7 cellular contexts compared by ENCODE assay signal in the genomic region with DNA sequence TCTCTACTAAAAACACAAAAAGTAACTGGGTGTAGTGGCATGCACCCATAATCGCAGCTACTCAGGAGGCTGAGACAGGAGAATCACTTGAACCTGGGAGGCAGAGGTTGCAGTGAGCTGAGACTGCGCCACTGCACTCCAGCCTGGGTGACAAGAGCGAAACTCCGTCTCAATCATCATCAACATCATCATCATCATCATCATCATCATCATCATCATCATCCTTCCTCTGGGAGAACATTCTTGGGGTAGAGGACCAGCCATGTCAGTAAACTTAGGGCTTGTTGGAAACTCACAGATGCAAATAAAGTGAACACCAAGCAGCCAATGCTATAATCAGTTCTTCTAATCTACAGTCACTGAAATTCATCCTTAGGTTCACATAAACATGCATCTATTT. TPM values are rescaled to one million over a fixed set of nuclear protein-coding genes. Genes with fewer than 3 reads are reported as not detected.
DNase-seq lines count a peak whose midpoint lies in the region; ATAC-seq, FAIRE-seq and TF ChIP-seq lines count a peak whose summit lies in the region.
"Not testable (repeated sequence)": the region's sequence is repeated elsewhere in the genome, so short reads cannot be mapped to it uniquely, and the experiment has no call there.

No MANE protein-coding gene starts in this region.

- FAIRE-seq in astrocyte (lab: Jason Lieb, UNC); HepG2 (lab: Jason Lieb, UNC): not testable (repeated sequence)

- not testable (repeated sequence) for H3K9me3 Mint-ChIP-seq in CD4-positive, CD25-positive, alpha-beta regulatory T cell; activated CD4-positive, alpha-beta T cell treated with anti-CD3 and anti-CD28 coated beads, Interleukin-2, amount 10 ng/mL, durations not matched to agents 7 days and 5 days; activated T-helper 1 cell treated with anti-CD3 and anti-CD28 coated beads, Interleukin-12 subunit alpha, Interleukin-12 subunit beta, Interleukin-2, Interleukin-4 antibody, amounts not matched to agents 30 ng/mL and 10 ng/mL and 1 ng/mL, durations not matched to agents 14 hours and 24 hours and 36 hours; astrocyte (ENCODE audit: unreplicated experiment)

- H3K79me2 ChIP-seq in astrocyte (ENCODE audit: insufficient read depth, low read length); HepG2 (ENCODE audit: insufficient read depth, low read length): not testable (repeated sequence)

- TF ChIP-seq CTCF in C4-2B (conservative IDR thresholded peaks at IDR 0.05); HEK293 (tag by site-specific recombination; IDR thresholded peaks at IDR 0.05); astrocyte (IDR thresholded peaks at IDR 0.05; ENCODE audit: insufficient read depth, low read depth, low read length); HepG2 (CRISPR knock-in tag; IDR thresholded peaks at IDR 0.05): not testable (repeated sequence)

- not testable (repeated sequence) for TF ChIP-seq RAD21 in HepG2 (CRISPR knock-in tag; IDR thresholded peaks at IDR 0.05)

- H3K27me3 Mint-ChIP-seq in CD4-positive, CD25-positive, alpha-beta regulatory T cell; activated CD4-positive, alpha-beta T cell treated with anti-CD3 and anti-CD28 coated beads, Interleukin-2, amount 10 ng/mL, durations not matched to agents 7 days and 5 days; activated T-helper 1 cell treated with anti-CD3 and anti-CD28 coated beads, Interleukin-12 subunit alpha, Interleukin-12 subunit beta, Interleukin-2, Interleukin-4 antibody, amounts not matched to agents 30 ng/mL and 10 ng/mL and 1 ng/mL, durations not matched to agents 14 hours and 24 hours and 36 hours (ENCODE audit: insufficient read depth); astrocyte (ENCODE audit: low read depth, unreplicated experiment): not testable (repeated sequence)

- not testable (repeated sequence) for TF ChIP-seq EP300 in HepG2 (IDR thresholded peaks at IDR 0.05; ENCODE audit: low read depth in 2 of 2, low read length in 2 of 2); HepG2 (CRISPR knock-in tag; IDR thresholded peaks at IDR 0.05; ENCODE audit: borderline replicate concordance)

- H4K20me1 ChIP-seq in astrocyte (ENCODE audit: insufficient read depth, low read length); HepG2 (ENCODE audit: insufficient read depth, low read length): not testable (repeated sequence)

- not testable (repeated sequence) for ATAC-seq in CD4-positive, CD25-positive, alpha-beta regulatory T cell (ENCODE audit: low read depth in 2 of 2); HepG2

- CTCF ChIA-PET in HEK293 (lab: Yijun Ruan, JAX); activated CD4-positive, alpha-beta T cell treated with anti-CD3 and anti-CD28 coated beads, Interleukin-2, amount 10 ng/mL, durations not matched to agents 7 days and 5 days (lab: Charles Lee); HepG2 (lab: Yijun Ruan, JAX; ENCODE audit: low intra/inter-chr PET ratio, low total read pairs): not testable (repeated sequence)

- peak overlapping the region; percentile 16; the same call in 1 of the 2 replicates for H3K27ac ChIP-seq in C4-2B
- H3K27ac ChIP-seq in CD4-positive, CD25-positive, alpha-beta regulatory T cell (ENCODE audit: insufficient read depth, low read length, poor library complexity, severe bottlenecking); HEK293 (ENCODE audit: extremely low read depth, low read depth, low read length); astrocyte (ENCODE audit: low read depth, low read length); HepG2 (ENCODE audit: extremely low read length, insufficient read depth, low read length): not testable (repeated sequence)

- peaks cover 19% of the 10 kb centered on the region for H3K36me3 Mint-ChIP-seq in CD4-positive, CD25-positive, alpha-beta regulatory T cell
- not testable (repeated sequence) for H3K36me3 Mint-ChIP-seq in activated CD4-positive, alpha-beta T cell treated with anti-CD3 and anti-CD28 coated beads, Interleukin-2, amount 10 ng/mL, durations not matched to agents 7 days and 5 days (ENCODE audit: low read depth); astrocyte (ENCODE audit: low read depth, unreplicated experiment)
- H3K36me3 Mint-ChIP-seq in activated T-helper 1 cell treated with anti-CD3 and anti-CD28 coated beads, Interleukin-12 subunit alpha, Interleukin-12 subunit beta, Interleukin-2, Interleukin-4 antibody, amounts not matched to agents 30 ng/mL and 10 ng/mL and 1 ng/mL, durations not matched to agents 14 hours and 24 hours and 36 hours (ENCODE audit: low read depth) = peaks cover 11% of the 10 kb centered on the region

- H3K9ac ChIP-seq in astrocyte (ENCODE audit: low read length); HepG2 (ENCODE audit: insufficient read depth, low read depth, low read length): not testable (repeated sequence)

- BruUV-seq in HepG2 (replicated peaks; lab: Mats Ljungman, UMichigan) = not testable (repeated sequence)

- H3K27ac Mint-ChIP-seq in CD4-positive, CD25-positive, alpha-beta regulatory T cell = peak overlapping the region in 2 of 3 donors; percentile 40 to 79
- H3K27ac Mint-ChIP-seq in activated CD4-positive, alpha-beta T cell treated with anti-CD3 and anti-CD28 coated beads, Interleukin-2, amount 10 ng/mL, durations not matched to agents 7 days and 5 days = peak overlapping the region; percentile 6
- peak overlapping the region; percentile 27 for H3K27ac Mint-ChIP-seq in activated T-helper 1 cell treated with anti-CD3 and anti-CD28 coated beads, Interleukin-12 subunit alpha, Interleukin-12 subunit beta, Interleukin-2, Interleukin-4 antibody, amounts not matched to agents 30 ng/mL and 10 ng/mL and 1 ng/mL, durations not matched to agents 14 hours and 24 hours and 36 hours
- not testable (repeated sequence) for H3K27ac Mint-ChIP-seq in astrocyte (ENCODE audit: unreplicated experiment)

- intact Hi-C loops in activated T-helper 1 cell treated with anti-CD3 and anti-CD28 coated beads, Interleukin-12 subunit alpha, Interleukin-12 subunit beta, Interleukin-2, Interleukin-4 antibody, amounts not matched to agents 30 ng/mL and 10 ng/mL and 1 ng/mL, durations not matched to agents 14 hours and 24 hours and 36 hours (cut with micrococcal nuclease); HepG2 (cut with micrococcal nuclease; ENCODE audit: unreplicated experiment): not testable (repeated sequence)

- DNase-seq in CD4-positive, CD25-positive, alpha-beta regulatory T cell; activated CD4-positive, alpha-beta T cell treated with anti-CD3 and anti-CD28 coated beads, Interleukin-2, amount 10 ng/mL, durations not matched to agents 7 days and 5 days; activated T-helper 1 cell treated with anti-CD3 and anti-CD28 coated beads, Interleukin-12 subunit alpha, Interleukin-12 subunit beta, Interleukin-2, Interleukin-4 antibody, amounts not matched to agents 30 ng/mL and 10 ng/mL and 1 ng/mL, durations not matched to agents 14 hours and 24 hours and 36 hours (ENCODE audit: low spot score); astrocyte (ENCODE audit: low read depth); HepG2 (ENCODE audit: low spot score): not testable (repeated sequence)

- not testable (repeated sequence) for TF ChIP-seq POLR2A in HepG2 (IDR thresholded peaks at IDR 0.05; ENCODE audit: insufficient read depth in 1 of 2, low read depth in 2 of 2, low read length in 2 of 2)

- not testable (repeated sequence) for H3K4me2 ChIP-seq in astrocyte (ENCODE audit: low read length); HepG2 (ENCODE audit: low read depth, low read length)

- not testable (repeated sequence) for H3K27me3 ChIP-seq in CD4-positive, CD25-positive, alpha-beta regulatory T cell (ENCODE audit: control insufficient read depth, insufficient read depth, low read length); astrocyte (ENCODE audit: insufficient read depth, low read length); HepG2 (ENCODE audit: control insufficient read depth in 1 of 2, insufficient read depth in 2 of 2, low read length in 2 of 2)

- in situ Hi-C loops in HepG2 (cut with HindIII; ENCODE audit: extremely low pct_ligation_motif_present, low pct_unique_long_range_greater_than_20kb) = not testable (repeated sequence)

- H3K36me3 ChIP-seq in CD4-positive, CD25-positive, alpha-beta regulatory T cell (ENCODE audit: control insufficient read depth, insufficient read depth, low read length); astrocyte (ENCODE audit: insufficient read depth, low read length); HepG2 (replicated peaks in 1 of 2; ENCODE audit: control insufficient read depth in 1 of 2, insufficient read depth in 2 of 2, low read length in 2 of 2): not testable (repeated sequence)
- H3K36me3 ChIP-seq in HEK293 (ENCODE audit: control insufficient read depth in 2 of 2, insufficient read depth in 1 of 2, low read length in 2 of 2) = peaks cover 0 to 10% of the 10 kb centered on the region in 2 experiments; a peak in 2 of 3 replicates

- H3K4me1 ChIP-seq in CD4-positive, CD25-positive, alpha-beta regulatory T cell (ENCODE audit: control insufficient read depth, insufficient read depth, low read length, poor library complexity, severe bottlenecking); HEK293 (ENCODE audit: control insufficient read depth, insufficient read depth, low read length); astrocyte (ENCODE audit: insufficient read depth, low read length): not testable (repeated sequence)
- H3K4me1 ChIP-seq in HepG2 (ENCODE audit: insufficient read depth, low read length) = peaks cover 13% of the 10 kb centered on the region; the same call in 1 of the 2 replicates

- POLR2A ChIA-PET in HEK293 (lab: Yijun Ruan, JAX) = interaction anchor here (1.1 kb wide), 1 partner anchor 49 kb away, joined by 4 read pairs; a partner anchor contains a TSS
- POLR2A ChIA-PET in activated CD4-positive, alpha-beta T cell treated with anti-CD3 and anti-CD28 coated beads, Interleukin-2, amount 10 ng/mL, durations not matched to agents 7 days and 5 days (lab: Charles Lee); HepG2 (lab: Yijun Ruan, JAX): not testable (repeated sequence)

- not testable (repeated sequence) for H3K4me3 Mint-ChIP-seq in CD4-positive, CD25-positive, alpha-beta regulatory T cell; activated CD4-positive, alpha-beta T cell treated with anti-CD3 and anti-CD28 coated beads, Interleukin-2, amount 10 ng/mL, durations not matched to agents 7 days and 5 days; activated T-helper 1 cell treated with anti-CD3 and anti-CD28 coated beads, Interleukin-12 subunit alpha, Interleukin-12 subunit beta, Interleukin-2, Interleukin-4 antibody, amounts not matched to agents 30 ng/mL and 10 ng/mL and 1 ng/mL, durations not matched to agents 14 hours and 24 hours and 36 hours
- peak overlapping the region; percentile 12 for H3K4me3 Mint-ChIP-seq in astrocyte (ENCODE audit: unreplicated experiment)

- not testable (repeated sequence) for H3K4me1 Mint-ChIP-seq in CD4-positive, CD25-positive, alpha-beta regulatory T cell; activated CD4-positive, alpha-beta T cell treated with anti-CD3 and anti-CD28 coated beads, Interleukin-2, amount 10 ng/mL, durations not matched to agents 7 days and 5 days; activated T-helper 1 cell treated with anti-CD3 and anti-CD28 coated beads, Interleukin-12 subunit alpha, Interleukin-12 subunit beta, Interleukin-2, Interleukin-4 antibody, amounts not matched to agents 30 ng/mL and 10 ng/mL and 1 ng/mL, durations not matched to agents 14 hours and 24 hours and 36 hours (ENCODE audit: low read depth); astrocyte (ENCODE audit: low read depth, unreplicated experiment)

- H2AFZ ChIP-seq in astrocyte (ENCODE audit: low read depth, low read length); HepG2 (ENCODE audit: low read length): not testable (repeated sequence)

- not testable (repeated sequence) for H3K4me3 ChIP-seq in CD4-positive, CD25-positive, alpha-beta regulatory T cell (ENCODE audit: low read depth, low read length); HEK293 (ENCODE audit: low read depth, low read length); astrocyte (ENCODE audit: insufficient read depth, low read depth, low read length); HepG2 (replicated peaks in 1 of 3; ENCODE audit: insufficient read depth in 1 of 3, low read depth in 2 of 3, low read length in 3 of 3)

- 94% methylated on average over 3 of the region's 4 CpGs for WGBS in HepG2 (ENCODE audit: low lambda C conversion rate)

- H3K9me3 ChIP-seq in CD4-positive, CD25-positive, alpha-beta regulatory T cell (ENCODE audit: control insufficient read depth in 2 of 2, low read length in 2 of 2); HEK293 (ENCODE audit: control insufficient read depth, insufficient read depth, low read depth, low read length); astrocyte (ENCODE audit: insufficient read depth, low read depth, low read length); HepG2 (ENCODE audit: low read length): not testable (repeated sequence)

RNA-seq across cellular contexts. Expression of a gene that starts 24.4 kb away (rescaled TPM):
- total RNA-seq in CD4-positive, CD25-positive, alpha-beta regulatory T cell = 11.8 TPM
- polyA plus RNA-seq in CD4-positive, CD25-positive, alpha-beta regulatory T cell = 10 to 100 TPM; 13.5 to 20.3 (median 16.2) TPM
- total RNA-seq in activated CD4-positive, alpha-beta T cell treated with anti-CD3 and anti-CD28 coated beads, Interleukin-2, amount 10 ng/mL, durations not matched to agents 7 days and 5 days = 10 to 100 TPM; 23.5 to 25.4 TPM
- total RNA-seq in activated T-helper 1 cell treated with anti-CD3 and anti-CD28 coated beads, Interleukin-12 subunit alpha, Interleukin-12 subunit beta, Interleukin-2, Interleukin-4 antibody, amounts not matched to agents 30 ng/mL and 10 ng/mL and 1 ng/mL, durations not matched to agents 14 hours and 24 hours and 36 hours = 56.0 and 60.4 TPM in 2 replicates
- total RNA-seq in astrocyte = 28.1 and 28.2 TPM in 2 replicates
- 41.0 and 62.6 TPM in 2 replicates for total RNA-seq in HepG2 (2016; rRNA removed; fragmentation: Illumina TruSeq; extraction: Trizol)
- 9.5 and 10.1 TPM in 2 replicates for total RNA-seq in HepG2 (2016; cell fraction: cytosol; rRNA removed; fragmentation: Illumina TruSeq; extraction: Trizol; ENCODE audit: low read depth)
- 39.3 and 67.7 TPM in 2 replicates for total RNA-seq in HepG2 (2016; cell fraction: insoluble cytoplasmic fraction; rRNA removed; fragmentation: Illumina TruSeq; extraction: Trizol)
- total RNA-seq in HepG2 (2016; cell fraction: membrane; rRNA removed; fragmentation: Illumina TruSeq; extraction: Trizol) = 13.5 and 13.7 TPM in 2 replicates
- total RNA-seq in HepG2 (2016; cell fraction: nucleus; rRNA removed; fragmentation: Illumina TruSeq; extraction: Trizol) = 24.8 and 30.1 TPM in 2 replicates
- polyA plus RNA-seq in HepG2 (2011; rRNA removed) = 17.1 and 20.1 TPM in 2 replicates
- polyA plus RNA-seq in HepG2 (2011; cell fraction: cytosol; rRNA removed) = 14.3 and 17.4 TPM in 2 replicates
- 4.6 and 6.5 TPM in 2 replicates for polyA plus RNA-seq in HepG2 (2011; cell fraction: nucleus; rRNA removed)
- polyA plus RNA-seq in HepG2 (2012) = 18.6 and 21.6 TPM in 2 replicates
- polyA plus RNA-seq in HepG2 (2016; cell fraction: cytosol; fragmentation: Illumina TruSeq; extraction: Trizol; ENCODE audit: low read depth) = 5.6 and 5.8 TPM in 2 replicates
- polyA plus RNA-seq in HepG2 (2016; cell fraction: insoluble cytoplasmic fraction; fragmentation: Illumina TruSeq; extraction: Trizol; ENCODE audit: low read depth) = 51.1 and 52.1 TPM in 2 replicates
- polyA plus RNA-seq in HepG2 (2016; cell fraction: membrane; fragmentation: Illumina TruSeq; extraction: Trizol; ENCODE audit: low read depth) = 6.7 and 6.9 TPM in 2 replicates
- 14.3 and 17.5 TPM in 2 replicates for polyA plus RNA-seq in HepG2 (2016; cell fraction: nucleus; fragmentation: Illumina TruSeq; extraction: Trizol; ENCODE audit: insufficient read depth, low read depth)
- polyA minus RNA-seq in HepG2 (2011; rRNA and poly(A)+ RNA removed; ENCODE audit: low replicate concordance) = 12.9 and 18.9 TPM in 2 replicates
- 8.2 and 12.9 TPM in 2 replicates for polyA minus RNA-seq in HepG2 (2011; cell fraction: cytosol; rRNA and poly(A)+ RNA removed)
- 24.9 and 35.5 TPM in 2 replicates for polyA minus RNA-seq in HepG2 (2011; cell fraction: nucleus; rRNA and poly(A)+ RNA removed)

RNA-seq across cellular contexts. Expression of a gene that starts 49.1 kb away (rescaled TPM):
- 58.4 TPM for total RNA-seq in CD4-positive, CD25-positive, alpha-beta regulatory T cell
- 10 to 100 TPM; 24.2 to 31.0 (median 27.5) TPM for polyA plus RNA-seq in CD4-positive, CD25-positive, alpha-beta regulatory T cell
- total RNA-seq in activated CD4-positive, alpha-beta T cell treated with anti-CD3 and anti-CD28 coated beads, Interleukin-2, amount 10 ng/mL, durations not matched to agents 7 days and 5 days = 10 to 100 TPM; 38.7 to 42.3 TPM
- total RNA-seq in activated T-helper 1 cell treated with anti-CD3 and anti-CD28 coated beads, Interleukin-12 subunit alpha, Interleukin-12 subunit beta, Interleukin-2, Interleukin-4 antibody, amounts not matched to agents 30 ng/mL and 10 ng/mL and 1 ng/mL, durations not matched to agents 14 hours and 24 hours and 36 hours = 22.2 and 23.5 TPM in 2 replicates
- total RNA-seq in astrocyte = 33.2 and 33.9 TPM in 2 replicates
- 16.2 and 18.6 TPM in 2 replicates for total RNA-seq in HepG2 (2016; rRNA removed; fragmentation: Illumina TruSeq; extraction: Trizol)
- total RNA-seq in HepG2 (2016; cell fraction: cytosol; rRNA removed; fragmentation: Illumina TruSeq; extraction: Trizol; ENCODE audit: low read depth) = 2.3 and 2.5 TPM in 2 replicates
- 13.8 and 18.5 TPM in 2 replicates for total RNA-seq in HepG2 (2016; cell fraction: insoluble cytoplasmic fraction; rRNA removed; fragmentation: Illumina TruSeq; extraction: Trizol)
- total RNA-seq in HepG2 (2016; cell fraction: membrane; rRNA removed; fragmentation: Illumina TruSeq; extraction: Trizol) = 4.6 and 6.4 TPM in 2 replicates
- total RNA-seq in HepG2 (2016; cell fraction: nucleus; rRNA removed; fragmentation: Illumina TruSeq; extraction: Trizol) = 14.0 and 15.5 TPM in 2 replicates
- polyA plus RNA-seq in HepG2 (2011; rRNA removed) = 24.5 and 27.1 TPM in 2 replicates
- polyA plus RNA-seq in HepG2 (2011; cell fraction: cytosol; rRNA removed) = 19.4 and 21.0 TPM in 2 replicates
- 86.2 and 90.2 TPM in 2 replicates for polyA plus RNA-seq in HepG2 (2011; cell fraction: nucleus; rRNA removed)
- polyA plus RNA-seq in HepG2 (2012) = 11.7 and 15.3 TPM in 2 replicates
- 1.4 and 1.9 TPM in 2 replicates for polyA plus RNA-seq in HepG2 (2016; cell fraction: cytosol; fragmentation: Illumina TruSeq; extraction: Trizol; ENCODE audit: low read depth)
- polyA plus RNA-seq in HepG2 (2016; cell fraction: insoluble cytoplasmic fraction; fragmentation: Illumina TruSeq; extraction: Trizol; ENCODE audit: low read depth) = 17.1 and 21.5 TPM in 2 replicates
- polyA plus RNA-seq in HepG2 (2016; cell fraction: membrane; fragmentation: Illumina TruSeq; extraction: Trizol; ENCODE audit: low read depth) = 4.6 and 6.1 TPM in 2 replicates
- 38.8 and 41.9 TPM in 2 replicates for polyA plus RNA-seq in HepG2 (2016; cell fraction: nucleus; fragmentation: Illumina TruSeq; extraction: Trizol; ENCODE audit: insufficient read depth, low read depth)
- polyA minus RNA-seq in HepG2 (2011; rRNA and poly(A)+ RNA removed; ENCODE audit: low replicate concordance) = 38.1 and 44.2 TPM in 2 replicates
- polyA minus RNA-seq in HepG2 (2011; cell fraction: cytosol; rRNA and poly(A)+ RNA removed) = 13.9 and 14.3 TPM in 2 replicates
- 17.5 and 23.1 TPM in 2 replicates for polyA minus RNA-seq in HepG2 (2011; cell fraction: nucleus; rRNA and poly(A)+ RNA removed)

RNA-seq across cellular contexts. Expression of a gene that starts 50.0 kb away (rescaled TPM):
- total RNA-seq in CD4-positive, CD25-positive, alpha-beta regulatory T cell = 49.5 TPM
- 10 to 100 TPM; 72.7 to 93.6 (median 82.5) TPM for polyA plus RNA-seq in CD4-positive, CD25-positive, alpha-beta regulatory T cell
- 10 to 100 TPM; 66.4 to 70.7 TPM for total RNA-seq in activated CD4-positive, alpha-beta T cell treated with anti-CD3 and anti-CD28 coated beads, Interleukin-2, amount 10 ng/mL, durations not matched to agents 7 days and 5 days
- total RNA-seq in activated T-helper 1 cell treated with anti-CD3 and anti-CD28 coated beads, Interleukin-12 subunit alpha, Interleukin-12 subunit beta, Interleukin-2, Interleukin-4 antibody, amounts not matched to agents 30 ng/mL and 10 ng/mL and 1 ng/mL, durations not matched to agents 14 hours and 24 hours and 36 hours = 79.9 and 81.9 TPM in 2 replicates
- 96.1 and 98.8 TPM in 2 replicates for total RNA-seq in astrocyte
- 171 and 243 TPM in 2 replicates for total RNA-seq in HepG2 (2016; rRNA removed; fragmentation: Illumina TruSeq; extraction: Trizol)
- 52.3 and 57.9 TPM in 2 replicates for total RNA-seq in HepG2 (2016; cell fraction: cytosol; rRNA removed; fragmentation: Illumina TruSeq; extraction: Trizol; ENCODE audit: low read depth)
- total RNA-seq in HepG2 (2016; cell fraction: insoluble cytoplasmic fraction; rRNA removed; fragmentation: Illumina TruSeq; extraction: Trizol) = 176 and 234 TPM in 2 replicates
- total RNA-seq in HepG2 (2016; cell fraction: membrane; rRNA removed; fragmentation: Illumina TruSeq; extraction: Trizol) = 80.0 and 84.0 TPM in 2 replicates
- 104 and 109 TPM in 2 replicates for total RNA-seq in HepG2 (2016; cell fraction: nucleus; rRNA removed; fragmentation: Illumina TruSeq; extraction: Trizol)
- 162 and 172 TPM in 2 replicates for polyA plus RNA-seq in HepG2 (2011; rRNA removed)
- 149 and 186 TPM in 2 replicates for polyA plus RNA-seq in HepG2 (2011; cell fraction: cytosol; rRNA removed)
- polyA plus RNA-seq in HepG2 (2011; cell fraction: nucleus; rRNA removed) = 221 and 235 TPM in 2 replicates
- polyA plus RNA-seq in HepG2 (2012) = 54.1 and 58.6 TPM in 2 replicates
- polyA plus RNA-seq in HepG2 (2016; cell fraction: cytosol; fragmentation: Illumina TruSeq; extraction: Trizol; ENCODE audit: low read depth) = 54.0 and 55.9 TPM in 2 replicates
- polyA plus RNA-seq in HepG2 (2016; cell fraction: insoluble cytoplasmic fraction; fragmentation: Illumina TruSeq; extraction: Trizol; ENCODE audit: low read depth) = 208 and 224 TPM in 2 replicates
- 72.8 and 73.2 TPM in 2 replicates for polyA plus RNA-seq in HepG2 (2016; cell fraction: membrane; fragmentation: Illumina TruSeq; extraction: Trizol; ENCODE audit: low read depth)
- polyA plus RNA-seq in HepG2 (2016; cell fraction: nucleus; fragmentation: Illumina TruSeq; extraction: Trizol; ENCODE audit: insufficient read depth, low read depth) = 178 and 190 TPM in 2 replicates
- 175 and 194 TPM in 2 replicates for polyA minus RNA-seq in HepG2 (2011; rRNA and poly(A)+ RNA removed; ENCODE audit: low replicate concordance)
- 36.4 and 37.4 TPM in 2 replicates for polyA minus RNA-seq in HepG2 (2011; cell fraction: cytosol; rRNA and poly(A)+ RNA removed)
- 48.0 and 55.0 TPM in 2 replicates for polyA minus RNA-seq in HepG2 (2011; cell fraction: nucleus; rRNA and poly(A)+ RNA removed)
